ENCODE assay signal across 21 cellular contexts in the genomic region with DNA sequence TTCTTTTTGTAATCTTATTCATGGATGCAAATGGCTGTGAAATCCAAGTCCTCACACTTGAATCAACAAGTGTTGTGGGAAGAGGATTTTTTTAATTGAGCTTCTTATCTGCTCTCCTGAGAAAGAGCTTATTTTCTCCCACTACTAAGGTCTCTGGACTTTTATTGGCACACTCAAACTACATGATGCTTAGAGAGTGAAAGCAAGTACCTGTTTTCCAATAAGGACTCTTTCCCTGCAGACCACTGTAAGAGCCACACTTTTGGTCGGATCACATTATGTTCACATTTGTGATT.
DNase-seq lines count a peak whose midpoint lies in the region; ATAC-seq, FAIRE-seq and TF ChIP-seq lines count a peak whose summit lies in the region.
"Had no signal": no experiment of that assay in that cellular context is flagged by ENCODE, and none has a peak within 500 bp of the region (broad histone marks: within the 10 kb centered on the region; RNA-seq: fewer than 3 reads in every experiment).

No MANE protein-coding gene starts in this region.

- BruUV-seq in HepG2 (replicated peaks; lab: Mats Ljungman, UMichigan): no TSS peak

- H3K9ac ChIP-seq in H1 (replicated peaks in 1 of 4; ENCODE audit: extremely low read depth in 1 of 4, low read depth in 3 of 4, low read length in 3 of 4) (no peak overlapping the region), HepG2 (ENCODE audit: insufficient read depth, low read depth, low read length) (no peak overlapping the region)

- no peaks in the 10 kb centered on the region for H3K23me2 ChIP-seq in H1 (ENCODE audit: low read depth, low read length)

- no peak overlapping the region for H3K56ac ChIP-seq in H1 (replicated peaks; ENCODE audit: insufficient read length, low read depth, low read length)

- H2BK15ac ChIP-seq in H1 (ENCODE audit: low read length): no peak overlapping the region

- no peak overlapping the region for H4K8ac ChIP-seq in H1 (ENCODE audit: extremely low read depth, insufficient read depth, low read length)

- TF ChIP-seq EP300 in H1 (IDR thresholded peaks at IDR 0.05; ENCODE audit: borderline replicate concordance in 1 of 2, low read depth in 2 of 2, low read length in 2 of 2) (no peak), HepG2 (IDR thresholded peaks at IDR 0.05; ENCODE audit: low read depth in 2 of 2, low read length in 2 of 2) (no peak), HepG2 (CRISPR knock-in tag; IDR thresholded peaks at IDR 0.05; ENCODE audit: borderline replicate concordance) (no peak)

- no peak for FAIRE-seq in H1 (lab: Jason Lieb, UNC)
- FAIRE-seq in HepG2 (lab: Jason Lieb, UNC): no peak

- H2BK120ac ChIP-seq in H1 (replicated peaks; ENCODE audit: low read depth, low read length): no peak overlapping the region

- no peak overlapping the region for H4K91ac ChIP-seq in H1 (replicated peaks; ENCODE audit: insufficient read length, low read length)

- no peak overlapping the region for H4K5ac ChIP-seq in H1 (ENCODE audit: insufficient read length, low read depth, low read length)

- no peak overlapping the region for H3K14ac ChIP-seq in H1 (ENCODE audit: insufficient read length)

- no peak overlapping the region for H3K23ac ChIP-seq in H1 (ENCODE audit: insufficient read length)

- no peaks in the 10 kb centered on the region for H3K79me2 ChIP-seq in H1 (ENCODE audit: control insufficient read depth in 1 of 2, insufficient read depth in 2 of 2, low read length in 2 of 2)
- H3K79me2 ChIP-seq in HepG2 (ENCODE audit: insufficient read depth, low read length): no peaks in the 10 kb centered on the region

- no peaks in the 10 kb centered on the region for H3K79me1 ChIP-seq in H1 (ENCODE audit: low read depth, low read length)

- H3K27ac ChIP-seq in 22Rv1 (no peak overlapping the region), H1 (ENCODE audit: low read depth, low read length) (no peak overlapping the region), esophagus squamous epithelium (no peak overlapping the region), left lung (no peak overlapping the region), HepG2 (ENCODE audit: extremely low read length, insufficient read depth, low read length) (no peak overlapping the region)
- H3K27ac ChIP-seq: A549, epithelial cell of prostate, right atrium auricular region, testis had no signal

- no peak for TF ChIP-seq POLR2A in H1 (IDR thresholded peaks at IDR 0.05; ENCODE audit: control extremely low read depth in 1 of 2, low read depth in 2 of 2, low read length in 2 of 2)
- TF ChIP-seq POLR2A in esophagus squamous epithelium (IDR thresholded peaks at IDR 0.05): no peak
- TF ChIP-seq POLR2A in HepG2 (IDR thresholded peaks at IDR 0.05; ENCODE audit: insufficient read depth in 1 of 2, low read depth in 2 of 2, low read length in 2 of 2): no peak

- POLR2A ChIA-PET in H1 (lab: Charles Lee; ENCODE audit: partially characterized antibody): interaction anchor here (0.6 kb wide), 1 partner anchor 547 kb away, joined by 3 read pairs; no protein-coding TSS in a partner anchor
- POLR2A ChIA-PET in HepG2 (lab: Yijun Ruan, JAX): no interaction called here

- H3K4me2 ChIP-seq in H1 (ENCODE audit: insufficient read depth in 1 of 2, low read depth in 2 of 2, low read length in 2 of 2) (no peak overlapping the region), HepG2 (ENCODE audit: low read depth, low read length) (no peak overlapping the region)

- H3K9me3 ChIP-seq in H1 (ENCODE audit: insufficient read depth in 2 of 2, low read depth in 1 of 2, low read length in 1 of 2) (no peaks in the 10 kb centered on the region), esophagus squamous epithelium (no peaks in the 10 kb centered on the region), left lung (no peaks in the 10 kb centered on the region), HepG2 (ENCODE audit: low read length) (no peaks in the 10 kb centered on the region)
- H3K9me3 ChIP-seq: A549, right atrium auricular region, testis had no signal

- CTCF ChIA-PET in H1 (lab: Charles Lee; ENCODE audit: partially characterized antibody) (interaction anchor here (0.7 to 2.2 kb wide), 24 partner anchors 9 to 839 kb away, joined by 3 to 10 read pairs (median 3); no protein-coding TSS in a partner anchor), HepG2 (lab: Yijun Ruan, JAX; ENCODE audit: low intra/inter-chr PET ratio, low total read pairs) (no interaction called here)

- H3K18ac ChIP-seq in H1 (ENCODE audit: extremely low read depth, low read length): no peak overlapping the region; the same call in 1 of the 2 replicates

- peak; percentile 51 for TF ChIP-seq CTCF in 22Rv1 (IDR thresholded peaks at IDR 0.05)
- no peak for TF ChIP-seq CTCF in H1 (IDR thresholded peaks at IDR 0.05; ENCODE audit: control extremely low read depth in 1 of 3, insufficient read depth in 1 of 3, low read depth in 1 of 3, low read length in 3 of 3)
- TF ChIP-seq CTCF in esophagus squamous epithelium (IDR thresholded peaks at IDR 0.05): no peak
- no peak for TF ChIP-seq CTCF in left lung (IDR thresholded peaks at IDR 0.05)
- no peak for TF ChIP-seq CTCF in HepG2 (CRISPR knock-in tag; IDR thresholded peaks at IDR 0.05)

- intact Hi-C loops in esophagus squamous epithelium (cut with DNase I) (no loop called here), left lung (cut with DNase I) (no loop called here), HepG2 (cut with micrococcal nuclease; ENCODE audit: unreplicated experiment) (no loop called here)

- peak; percentile 4 for DNase-seq in HS-5 (ENCODE audit: low read depth)
- DNase-seq in H1 (ENCODE audit: low read depth in 1 of 2, low spot score in 2 of 2): no peak
- no peak for DNase-seq in activated CD8-positive, alpha-beta memory T cell treated with anti-CD3 and anti-CD28 coated beads for 24 hours
- no peak for DNase-seq in esophagus squamous epithelium (lab: John Stamatoyannopoulos, UW)
- DNase-seq in left lung: no peak
- DNase-seq in HepG2 (ENCODE audit: low spot score): no peak
- DNase-seq: activated gamma-delta T cell treated with Interleukin-2 at 50 U/mL for 16 hours; activated naive CD8-positive, alpha-beta T cell treated with anti-CD3 and anti-CD28 coated beads, Interleukin-2, amount 10 ng/mL, durations not matched to agents 7 days and 5 days; activated T-cell treated with anti-CD3 and anti-CD28 coated beads, Interleukin-2, amount 50 U/mL, for 48 hours; aorta; effector CD8-positive, alpha-beta T cell; NCI-H2107; posterior cingulate gyrus; stimulated activated naive CD4-positive, alpha-beta T cell treated with Interleukin-2 at 50 U/mL for 16 hours; testis had no signal

- H2BK5ac ChIP-seq in H1 (ENCODE audit: low read depth, low read length): no peak overlapping the region

- H2BK20ac ChIP-seq in H1 (ENCODE audit: low read length): no peak overlapping the region

- TF ChIP-seq RAD21 in H1 (IDR thresholded peaks at IDR 0.05 in 1 of 2, conservative IDR thresholded peaks at IDR 0.05 in 1 of 2; ENCODE audit: low read depth in 2 of 2, low read length in 2 of 2): no peak
- TF ChIP-seq RAD21 in HepG2 (CRISPR knock-in tag; IDR thresholded peaks at IDR 0.05): no peak

- H3K27me3 ChIP-seq in H1 (replicated peaks in 1 of 4; ENCODE audit: control insufficient read depth in 3 of 4, extremely low read depth in 1 of 4, insufficient read depth in 3 of 4, low read length in 3 of 4) (no peaks in the 10 kb centered on the region), esophagus squamous epithelium (no peaks in the 10 kb centered on the region), left lung (no peaks in the 10 kb centered on the region), HepG2 (ENCODE audit: control insufficient read depth in 1 of 2, insufficient read depth in 2 of 2, low read length in 2 of 2) (no peaks in the 10 kb centered on the region)
- H3K27me3 ChIP-seq: right atrium auricular region, testis had no signal

- H3K4me3 ChIP-seq in H1 (ENCODE audit: extremely low read depth in 1 of 4, insufficient read depth in 2 of 4, low read depth in 3 of 4, low read length in 4 of 4) (no peak overlapping the region), esophagus squamous epithelium (no peak overlapping the region), left lung (no peak overlapping the region), HepG2 (replicated peaks in 1 of 3; ENCODE audit: insufficient read depth in 1 of 3, low read depth in 2 of 3, low read length in 3 of 3) (no peak overlapping the region)
- H3K4me3 ChIP-seq: A549, GM12878, right atrium auricular region, testis had no signal

- peak; percentile 7 for ATAC-seq in GM18868 (IDR thresholded peaks at IDR 0.05; ENCODE audit: unreplicated experiment)
- ATAC-seq in left lung: no peak
- ATAC-seq in HepG2: no peak

- H3K4me1 ChIP-seq in H1 (replicated peaks in 1 of 4; ENCODE audit: control insufficient read depth in 3 of 4, insufficient read depth in 4 of 4, low read length in 3 of 4) (no peaks in the 10 kb centered on the region), esophagus squamous epithelium (no peaks in the 10 kb centered on the region), left lung (no peaks in the 10 kb centered on the region), HepG2 (ENCODE audit: insufficient read depth, low read length) (no peaks in the 10 kb centered on the region)
- H3K4me1 ChIP-seq: right atrium auricular region, testis had no signal

- 85% methylated on average over 1 of the region's 1 CpG; no CpG with 5 or more reads in 1 of the 2 experiments for WGBS in H1 (ENCODE audit: extremely low coverage in 1 of 2, insufficient coverage in 1 of 2, insufficient read length in 1 of 2, insufficient replicate concordance in 2 of 2, low coverage in 1 of 2, low lambda C conversion rate in 2 of 2, missing lambda C conversion rate in 1 of 2), 2 experiments
- 64 to 89% methylated on average over 1 of the region's 1 CpG for WGBS in esophagus squamous epithelium, 2 donors
- WGBS in HepG2 (ENCODE audit: low lambda C conversion rate): 38% methylated on average over 1 of the region's 1 CpG

- H3K36me3 ChIP-seq in H1 (ENCODE audit: control insufficient read depth in 2 of 4, insufficient read depth in 4 of 4, low read length in 3 of 4) (no peaks in the 10 kb centered on the region), esophagus squamous epithelium (no peaks in the 10 kb centered on the region), left lung (no peaks in the 10 kb centered on the region), HepG2 (replicated peaks in 1 of 2; ENCODE audit: control insufficient read depth in 1 of 2, insufficient read depth in 2 of 2, low read length in 2 of 2) (no peaks in the 10 kb centered on the region)
- H3K36me3 ChIP-seq: right atrium auricular region had no signal

- H2AK5ac ChIP-seq in H1 (ENCODE audit: low read depth, low read length): no peak overlapping the region

- no peak overlapping the region for H2BK12ac ChIP-seq in H1 (ENCODE audit: low read depth, low read length)

- H4K20me1 ChIP-seq in H1 (replicated peaks in 1 of 2; ENCODE audit: control insufficient read depth in 1 of 2, insufficient read depth in 2 of 2, low read length in 2 of 2) (no peaks in the 10 kb centered on the region), HepG2 (ENCODE audit: insufficient read depth, low read length) (no peaks in the 10 kb centered on the region)

- H2AFZ ChIP-seq in H1 (ENCODE audit: low read length) (peak overlapping the region; percentile 18; the same call in 1 of the 2 replicates), HepG2 (ENCODE audit: low read length) (no peak overlapping the region)

- H3K4ac ChIP-seq in H1 (replicated peaks; ENCODE audit: insufficient read length, low read depth, low read length): no peak overlapping the region

- in situ Hi-C loops in HepG2 (cut with HindIII; ENCODE audit: extremely low pct_ligation_motif_present, low pct_unique_long_range_greater_than_20kb): no loop called here

TF ChIP-seq in HepG2, 621 proteins besides CTCF, POLR2A, EP300 and RAD21 (continues in another document):
- no peak for TF ChIP-seq ZC3H13 (CRISPR knock-in tag; IDR thresholded peaks at IDR 0.05)
